Comparison of ENCODE assay signal across 2 cellular contexts in genomic region chr3:152270944-152271343, GRCh38.
TF ChIP-seq lines count a peak whose summit lies in the region.

No MANE protein-coding gene starts in this region.

TF ChIP-seq in SK-N-SH, 30 proteins besides CTCF, POLR2A, EP300 and RAD21:
- TF ChIP-seq USF1 (IDR thresholded peaks at IDR 0.05; ENCODE audit: borderline replicate concordance, low read depth) (no peak), SMC3 (IDR thresholded peaks at IDR 0.05; ENCODE audit: low read depth, low read length) (no peak), RFX5 (IDR thresholded peaks at IDR 0.05; ENCODE audit: low read length) (no peak), MXI1 (IDR thresholded peaks at IDR 0.05; ENCODE audit: low read depth, low read length) (no peak), POLR2AphosphoS5 (IDR thresholded peaks at IDR 0.05; ENCODE audit: low read depth, low read length) (no peak), MAX (IDR thresholded peaks at IDR 0.05; ENCODE audit: low read depth) (no peak), MEF2A (IDR thresholded peaks at IDR 0.05; ENCODE audit: borderline replicate concordance, low read depth) (no peak), TEAD4 (IDR thresholded peaks at IDR 0.05; ENCODE audit: borderline replicate concordance, insufficient read depth) (no peak), IRF3 (IDR thresholded peaks at IDR 0.05; ENCODE audit: low read depth, low read length) (no peak), ELF1 (IDR thresholded peaks at IDR 0.05) (no peak), YY1 (IDR thresholded peaks at IDR 0.05; ENCODE audit: low read depth) (no peak), FOXM1 (IDR thresholded peaks at IDR 0.05; ENCODE audit: low read depth) (no peak), TCF12 (IDR thresholded peaks at IDR 0.05) (no peak), RCOR1 (IDR thresholded peaks at IDR 0.05; ENCODE audit: low read length) (no peak), NFIC (IDR thresholded peaks at IDR 0.05; ENCODE audit: borderline replicate concordance) (no peak), CHD2 (IDR thresholded peaks at IDR 0.05; ENCODE audit: low read length, partially characterized antibody) (no peak), RXRA (IDR thresholded peaks at IDR 0.05; ENCODE audit: borderline replicate concordance, low read depth) (no peak)

TF ChIP-seq in SK-N-SH treated with all-trans-retinoic acid at 6 μM for 48 hours, 23 proteins besides CTCF, POLR2A, EP300 and RAD21:
- no peak for TF ChIP-seq TCF4 (CRISPR knock-in tag; IDR thresholded peaks at IDR 0.05; ENCODE audit: borderline replicate concordance)
- no peak for TF ChIP-seq ZNF70 (CRISPR knock-in tag; IDR thresholded peaks at IDR 0.05)
- no peak for TF ChIP-seq ZNF565 (CRISPR knock-in tag; conservative IDR thresholded peaks at IDR 0.05; ENCODE audit: low read depth)
- TF ChIP-seq CREB5 (CRISPR knock-in tag; IDR thresholded peaks at IDR 0.05; ENCODE audit: low read depth), result no peak
- no peak for TF ChIP-seq BACH2 (CRISPR knock-in tag; IDR thresholded peaks at IDR 0.05; ENCODE audit: borderline replicate concordance)
- TF ChIP-seq ZFP3 (CRISPR knock-in tag; IDR thresholded peaks at IDR 0.05), result no peak
- no peak; the same call in 1 of the 2 replicates for TF ChIP-seq ZC3H10 (CRISPR knock-in tag; IDR thresholded peaks at IDR 0.05)
- no peak for TF ChIP-seq ZFP30 (CRISPR knock-in tag; IDR thresholded peaks at IDR 0.05)
- TF ChIP-seq PATZ1 (CRISPR knock-in tag; IDR thresholded peaks at IDR 0.05; ENCODE audit: borderline replicate concordance), result no peak
- TF ChIP-seq TOX (CRISPR knock-in tag; IDR thresholded peaks at IDR 0.05; ENCODE audit: borderline replicate concordance), result no peak
- no peak for TF ChIP-seq ARNTL (CRISPR knock-in tag; IDR thresholded peaks at IDR 0.05; ENCODE audit: borderline replicate concordance, low read depth)
- no peak for TF ChIP-seq CSDC2 (CRISPR knock-in tag; IDR thresholded peaks at IDR 0.05)
